In the genomic region with DNA sequence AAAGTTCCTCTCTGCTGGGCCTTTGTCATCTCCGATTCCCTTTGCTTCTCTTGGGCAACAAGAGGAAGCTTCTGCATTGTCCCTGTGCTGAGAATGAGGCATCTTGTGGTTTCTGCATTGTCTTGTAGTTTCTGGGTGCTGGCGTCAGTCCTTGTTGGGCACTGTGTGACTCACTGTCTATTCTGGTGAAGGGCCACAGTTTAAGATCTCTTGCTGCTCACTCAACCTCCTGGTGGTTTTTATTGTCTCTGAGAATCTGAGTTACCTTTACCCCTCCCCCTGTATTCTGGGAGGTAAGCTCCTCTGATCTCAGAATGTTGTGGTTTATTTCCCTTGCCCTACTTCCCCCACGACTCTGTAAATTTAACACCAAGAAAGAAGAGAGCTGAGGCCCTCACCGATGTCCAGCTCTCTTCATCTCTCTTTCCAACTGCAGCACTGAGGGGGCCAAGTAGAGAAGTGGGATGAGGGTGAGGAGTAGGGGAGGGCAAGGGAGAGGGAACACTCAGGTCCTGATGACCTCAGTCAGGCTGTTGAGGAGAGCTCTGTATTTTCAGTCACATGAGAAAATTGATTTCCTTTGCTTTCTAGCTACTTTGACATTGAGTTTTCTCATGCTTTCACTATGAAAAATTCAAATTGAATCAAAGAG, we compare ENCODE assay signal across 12 cellular contexts.
A peak's percentile ranks its signal among the peaks of the same experiment; 100 is the strongest.
DNase-seq lines count a peak whose midpoint lies in the region; ATAC-seq and TF ChIP-seq lines count a peak whose summit lies in the region.
"Had no signal": no experiment of that assay in that cellular context is flagged by ENCODE, and none has a peak within 500 bp of the region (broad histone marks: within the 10 kb centered on the region; RNA-seq: fewer than 3 reads in every experiment).

No MANE protein-coding gene starts in this region.

- DNase-seq in EH (ENCODE audit: low read depth) (peak; percentile 94), iPS DF 19.7 (ENCODE audit: low read depth, low spot score) (peak; percentile 45), GM19240 (ENCODE audit: insufficient read length, low spot score) (no peak), NCI-H1417 treated with DMSO at 0.1 percent for 48 hours (lab: John Stamatoyannopoulos, UW) (no peak), caudate nucleus (lab: John Stamatoyannopoulos, UW) (no peak)
- DNase-seq in activated CD4-positive, alpha-beta memory T cell treated with anti-CD3 and anti-CD28 coated beads for 36 hours = no peak
- DNase-seq: activated CD8-positive, alpha-beta T cell treated with anti-CD3 and anti-CD28 coated beads for 36 hours; nucleus accumbens had no signal

- H3K4me3 Mint-ChIP-seq in activated CD4-positive, alpha-beta memory T cell treated with anti-CD3 and anti-CD28 coated beads for 36 hours = no peak overlapping the region
- H3K4me3 Mint-ChIP-seq: activated CD8-positive, alpha-beta T cell treated with anti-CD3 and anti-CD28 coated beads for 36 hours; IgD-negative memory B cell had no signal

- no peaks in the 10 kb centered on the region for H3K9me3 Mint-ChIP-seq in activated CD4-positive, alpha-beta memory T cell treated with anti-CD3 and anti-CD28 coated beads for 36 hours
- H3K9me3 Mint-ChIP-seq: activated CD8-positive, alpha-beta T cell treated with anti-CD3 and anti-CD28 coated beads for 36 hours; IgD-negative memory B cell had no signal

- H3K4me1 Mint-ChIP-seq in activated CD4-positive, alpha-beta memory T cell treated with anti-CD3 and anti-CD28 coated beads for 36 hours (ENCODE audit: low read depth) = no peaks in the 10 kb centered on the region
- H3K4me1 Mint-ChIP-seq: IgD-negative memory B cell had no signal

- intact Hi-C loops in activated CD4-positive, alpha-beta memory T cell treated with anti-CD3 and anti-CD28 coated beads for 36 hours (cut with micrococcal nuclease) = no loop called here

- no peaks in the 10 kb centered on the region for H3K27me3 Mint-ChIP-seq in activated CD4-positive, alpha-beta memory T cell treated with anti-CD3 and anti-CD28 coated beads for 36 hours
- H3K27me3 Mint-ChIP-seq: activated CD8-positive, alpha-beta T cell treated with anti-CD3 and anti-CD28 coated beads for 36 hours; IgD-negative memory B cell had no signal

- POLR2A ChIA-PET in activated CD4-positive, alpha-beta memory T cell treated with anti-CD3 and anti-CD28 coated beads for 36 hours (lab: Charles Lee) = no interaction called here

- H3K36me3 Mint-ChIP-seq in activated CD4-positive, alpha-beta memory T cell treated with anti-CD3 and anti-CD28 coated beads for 36 hours = no peaks in the 10 kb centered on the region
- H3K36me3 Mint-ChIP-seq: IgD-negative memory B cell had no signal

- CTCF ChIA-PET in activated CD4-positive, alpha-beta memory T cell treated with anti-CD3 and anti-CD28 coated beads for 36 hours (lab: Charles Lee) = no interaction called here

- peak; percentile 60 for ATAC-seq in HG03565 (IDR thresholded peaks at IDR 0.05; ENCODE audit: unreplicated experiment)
- peak; percentile 81 for ATAC-seq in SK-N-SH treated with all-trans-retinoic acid at 6 μM for 48 hours
- ATAC-seq: activated CD8-positive, alpha-beta T cell treated with anti-CD3 and anti-CD28 coated beads for 36 hours; Panc1 had no signal

- no peak overlapping the region for H3K27ac ChIP-seq in caudate nucleus (ENCODE audit: low read depth, low read length)

- no peak overlapping the region for H3K27ac Mint-ChIP-seq in activated CD4-positive, alpha-beta memory T cell treated with anti-CD3 and anti-CD28 coated beads for 36 hours
- H3K27ac Mint-ChIP-seq: activated CD8-positive, alpha-beta T cell treated with anti-CD3 and anti-CD28 coated beads for 36 hours; IgD-negative memory B cell had no signal

TF ChIP-seq in SK-N-SH treated with all-trans-retinoic acid at 6 μM for 48 hours, 23 proteins besides CTCF, POLR2A, EP300 and RAD21:
- TF ChIP-seq, protein P1, sequence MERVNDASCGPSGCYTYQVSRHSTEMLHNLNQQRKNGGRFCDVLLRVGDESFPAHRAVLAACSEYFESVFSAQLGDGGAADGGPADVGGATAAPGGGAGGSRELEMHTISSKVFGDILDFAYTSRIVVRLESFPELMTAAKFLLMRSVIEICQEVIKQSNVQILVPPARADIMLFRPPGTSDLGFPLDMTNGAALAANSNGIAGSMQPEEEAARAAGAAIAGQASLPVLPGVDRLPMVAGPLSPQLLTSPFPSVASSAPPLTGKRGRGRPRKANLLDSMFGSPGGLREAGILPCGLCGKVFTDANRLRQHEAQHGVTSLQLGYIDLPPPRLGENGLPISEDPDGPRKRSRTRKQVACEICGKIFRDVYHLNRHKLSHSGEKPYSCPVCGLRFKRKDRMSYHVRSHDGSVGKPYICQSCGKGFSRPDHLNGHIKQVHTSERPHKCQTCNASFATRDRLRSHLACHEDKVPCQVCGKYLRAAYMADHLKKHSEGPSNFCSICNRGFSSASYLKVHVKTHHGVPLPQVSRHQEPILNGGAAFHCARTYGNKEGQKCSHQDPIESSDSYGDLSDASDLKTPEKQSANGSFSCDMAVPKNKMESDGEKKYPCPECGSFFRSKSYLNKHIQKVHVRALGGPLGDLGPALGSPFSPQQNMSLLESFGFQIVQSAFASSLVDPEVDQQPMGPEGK (CRISPR knock-in tag; IDR thresholded peaks at IDR 0.05; ENCODE audit: borderline replicate concordance) = no peak
- no peak for TF ChIP-seq ESRRG (CRISPR knock-in tag; IDR thresholded peaks at IDR 0.05)
- TF ChIP-seq, protein P2, sequence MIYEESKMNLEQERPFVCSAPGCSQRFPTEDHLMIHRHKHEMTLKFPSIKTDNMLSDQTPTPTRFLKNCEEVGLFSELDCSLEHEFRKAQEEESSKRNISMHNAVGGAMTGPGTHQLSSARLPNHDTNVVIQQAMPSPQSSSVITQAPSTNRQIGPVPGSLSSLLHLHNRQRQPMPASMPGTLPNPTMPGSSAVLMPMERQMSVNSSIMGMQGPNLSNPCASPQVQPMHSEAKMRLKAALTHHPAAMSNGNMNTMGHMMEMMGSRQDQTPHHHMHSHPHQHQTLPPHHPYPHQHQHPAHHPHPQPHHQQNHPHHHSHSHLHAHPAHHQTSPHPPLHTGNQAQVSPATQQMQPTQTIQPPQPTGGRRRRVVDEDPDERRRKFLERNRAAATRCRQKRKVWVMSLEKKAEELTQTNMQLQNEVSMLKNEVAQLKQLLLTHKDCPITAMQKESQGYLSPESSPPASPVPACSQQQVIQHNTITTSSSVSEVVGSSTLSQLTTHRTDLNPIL (CRISPR knock-in tag; IDR thresholded peaks at IDR 0.05; ENCODE audit: low read depth) = no peak

Comparison
In these comparisons a context has a peak if more than half of its experiments do, and no peak if none do; other contexts are left out.
1. DNase-seq: peak in EH (single experiment) and iPS DF 19.7 (single experiment); none in GM19240 (single experiment), NCI-H1417 treated with DMSO at 0.1 percent for 48 hours (single experiment), caudate nucleus (0 of 61) and activated CD4-positive, alpha-beta memory T cell treated with anti-CD3 and anti-CD28 coated beads for 36 hours (single experiment).